ENCODE assay signal across 17 cellular contexts in genomic region chr5:88092358-88092757, GRCh38.
"Had no signal": no experiment of that assay in that cellular context is flagged by ENCODE, and none has a peak within 500 bp of the region (broad histone marks: within the 10 kb centered on the region; RNA-seq: fewer than 3 reads in every experiment).

No MANE protein-coding gene starts in this region.

- H3K9me3 ChIP-seq: colonic mucosa, esophagus muscularis mucosa, mucosa of descending colon, tibial artery, vagina had no signal

- H3K27me3 ChIP-seq: colonic mucosa, esophagus muscularis mucosa, tibial artery, vagina had no signal

- H3K27ac Mint-ChIP-seq: activated CD8-positive, alpha-beta T cell treated with anti-CD3 and anti-CD28 coated beads for 36 hours; activated naive CD4-positive, alpha-beta T cell treated with anti-CD3 and anti-CD28 coated beads, Interleukin-2, amount 50 U/mL, for 72 hours; naive thymus-derived CD4-positive, alpha-beta T cell; stimulated activated naive B cell treated with anti-CD40 and anti-IgM and Interleukin-4, amounts not matched to agents 10 μg/mL and 1 μg/mL and 100 μg/mL, for 72 hours; T-helper 17 cell had no signal

- H3K4me3 Mint-ChIP-seq: activated CD8-positive, alpha-beta T cell treated with anti-CD3 and anti-CD28 coated beads for 36 hours; activated T-cell treated with anti-CD3 and anti-CD28 coated beads, Interleukin-2, amount 50 U/mL, for 4 hours; naive thymus-derived CD4-positive, alpha-beta T cell; stimulated activated naive B cell treated with anti-CD40 and anti-IgM and Interleukin-4, amounts not matched to agents 10 μg/mL and 1 μg/mL and 100 μg/mL, for 72 hours; T-helper 17 cell had no signal

- H3K36me3 Mint-ChIP-seq: activated naive CD4-positive, alpha-beta T cell treated with anti-CD3 and anti-CD28 coated beads, Interleukin-2, amount 50 U/mL, for 72 hours; naive thymus-derived CD4-positive, alpha-beta T cell; stimulated activated naive B cell treated with anti-CD40 and anti-IgM and Interleukin-4, amounts not matched to agents 10 μg/mL and 1 μg/mL and 100 μg/mL, for 72 hours had no signal

- H3K9me3 Mint-ChIP-seq: activated CD8-positive, alpha-beta T cell treated with anti-CD3 and anti-CD28 coated beads for 36 hours; activated T-cell treated with anti-CD3 and anti-CD28 coated beads, Interleukin-2, amount 50 U/mL, for 4 hours; stimulated activated naive B cell treated with anti-CD40 and anti-IgM and Interleukin-4, amounts not matched to agents 10 μg/mL and 1 μg/mL and 100 μg/mL, for 72 hours had no signal

- H3K4me1 ChIP-seq: colonic mucosa, esophagus muscularis mucosa, tibial artery, vagina had no signal

- H3K4me3 ChIP-seq: colonic mucosa, esophagus muscularis mucosa, mucosa of descending colon, tibial artery, vagina had no signal

- H3K27ac ChIP-seq: colonic mucosa, esophagus muscularis mucosa, tibial artery, vagina, WERI-Rb-1 had no signal

- H3K36me3 ChIP-seq: colonic mucosa, esophagus muscularis mucosa, tibial artery, vagina, WERI-Rb-1 had no signal

- H3K4me1 Mint-ChIP-seq: naive thymus-derived CD4-positive, alpha-beta T cell; T-helper 17 cell had no signal

- DNase-seq: activated CD4-positive, alpha-beta T cell treated with anti-CD3 and anti-CD28 coated beads for 4 hours; activated CD8-positive, alpha-beta T cell treated with anti-CD3 and anti-CD28 coated beads for 36 hours; activated gamma-delta T cell; activated T-cell treated with anti-CD3 and anti-CD28 coated beads, Interleukin-2, amount 50 U/mL, for 4 hours; colonic mucosa; glutamatergic neuron; mucosa of descending colon; naive thymus-derived CD4-positive, alpha-beta T cell; stimulated activated CD4-positive, alpha-beta T cell treated with anti-CD3 and anti-CD28 coated beads, Interleukin-4, amount 100 ng/mL, for 1 hour; stimulated activated naive B cell treated with anti-CD40 and anti-IgM and Interleukin-4, amounts not matched to agents 10 μg/mL and 1 μg/mL and 100 μg/mL, for 72 hours; T-helper 17 cell; tibial artery; WERI-Rb-1 had no signal

- ATAC-seq: activated CD8-positive, alpha-beta T cell treated with anti-CD3 and anti-CD28 coated beads for 36 hours; activated naive CD4-positive, alpha-beta T cell treated with anti-CD3 and anti-CD28 coated beads, Interleukin-2, amount 50 U/mL, for 72 hours; activated T-cell treated with anti-CD3 and anti-CD28 coated beads, Interleukin-2, amount 50 U/mL, for 4 hours; left lobe of liver; mucosa of descending colon; naive thymus-derived CD4-positive, alpha-beta T cell; stimulated activated naive B cell treated with anti-CD40 and anti-IgM and Interleukin-4, amounts not matched to agents 10 μg/mL and 1 μg/mL and 100 μg/mL, for 72 hours; T-helper 17 cell had no signal
